9 cellular contexts compared by ENCODE assay signal in the genomic region with DNA sequence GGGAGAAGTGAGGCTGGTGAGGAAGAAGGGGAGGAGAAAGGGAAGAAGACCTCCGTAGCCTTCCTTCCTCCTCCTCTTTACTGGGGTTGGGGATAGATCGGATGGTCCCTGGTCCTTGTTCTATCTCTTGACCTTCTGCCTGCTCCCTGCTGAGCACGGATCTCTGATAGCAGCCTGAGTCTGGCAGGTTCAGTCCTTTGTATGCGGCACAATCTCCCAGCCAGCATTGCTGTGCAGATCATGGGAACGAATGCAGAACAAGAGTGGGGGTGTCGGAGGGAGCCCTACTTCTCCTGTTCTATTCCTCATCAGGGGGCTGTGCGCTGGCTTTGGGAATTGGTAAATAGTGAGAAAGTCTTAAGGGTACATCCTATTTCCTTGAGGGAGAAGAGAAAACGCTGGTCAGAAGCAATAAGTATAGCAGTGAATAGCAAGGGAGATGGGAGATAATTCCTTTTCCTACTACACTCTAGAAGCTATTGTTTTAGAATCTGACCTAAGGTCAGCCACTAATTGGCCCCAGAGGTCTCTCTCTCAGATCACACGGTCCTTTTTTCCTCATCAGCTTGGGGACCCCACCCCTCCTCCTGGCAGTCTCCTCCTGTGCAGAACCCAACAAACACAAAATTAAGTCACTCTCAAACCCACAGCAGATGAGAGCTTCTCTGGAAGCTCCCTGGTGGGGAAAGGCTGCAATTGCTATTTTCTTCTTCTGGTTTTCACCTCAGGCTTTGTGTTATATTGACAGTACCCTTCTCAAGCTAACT. TPM values are rescaled to one million over a fixed set of nuclear protein-coding genes. Genes with fewer than 3 reads are reported as not detected.
DNase-seq lines count a peak whose midpoint lies in the region; ATAC-seq and TF ChIP-seq lines count a peak whose summit lies in the region.
"Had no signal": no experiment of that assay in that cellular context is flagged by ENCODE, and none has a peak within 500 bp of the region (broad histone marks: within the 10 kb centered on the region; RNA-seq: fewer than 3 reads in every experiment).

No MANE protein-coding gene starts in this region.

- H3K9me3 Mint-ChIP-seq in osteocyte (ENCODE audit: unreplicated experiment), result no peaks in the 10 kb centered on the region
- H3K9me3 Mint-ChIP-seq: stimulated activated naive CD8-positive, alpha-beta T cell treated with anti-CD3 and anti-CD28 coated beads, Interleukin-15, Interleukin-2, amounts not matched to agents 100 ng/mL and 50 ng/mL, for 24 hours had no signal

- DNase-seq in GM12865 (ENCODE audit: low read depth) (peak; percentile 49), dedifferentiated amniotic fluid mesenchymal stem cell (ENCODE audit: extremely low spot score) (peak; percentile 37), osteocyte (ENCODE audit: extremely low spot score, unreplicated experiment) (no peak), NCI-H1092 treated with DMSO at 0.1 percent for 48 hours (lab: John Stamatoyannopoulos, UW) (no peak)
- no peak for DNase-seq in activated CD4-positive, CD25-positive, alpha-beta regulatory T cell treated with anti-CD3 and anti-CD28 coated beads, Interleukin-2, amount 50 U/mL, for 72 hours
- no peak for DNase-seq in stimulated activated naive CD8-positive, alpha-beta T cell treated with anti-CD3 and anti-CD28 coated beads, Interleukin-15, Interleukin-2, amounts not matched to agents 100 U/mL and 50 U/mL, for 24 hours

- no peak overlapping the region for H3K9ac ChIP-seq in KMS-11

- H3K4me2 ChIP-seq in KMS-11, result no peak overlapping the region

- TF ChIP-seq CTCF in GM12865 (IDR thresholded peaks at IDR 0.05; ENCODE audit: insufficient read depth, low read depth, low read length, missing control alignments) (peak; percentile 45), KMS-11 (conservative IDR thresholded peaks at IDR 0.05; ENCODE audit: low read depth, low read length) (0 out of 2 replicates have a peak, but pooled peaks have one; percentile 30), osteocyte (IDR thresholded peaks at IDR 0.05) (peak; percentile 45)

- peaks cover 3% of the 10 kb centered on the region for H3K27me3 Mint-ChIP-seq in osteocyte (ENCODE audit: unreplicated experiment)
- H3K27me3 Mint-ChIP-seq: stimulated activated naive CD8-positive, alpha-beta T cell treated with anti-CD3 and anti-CD28 coated beads, Interleukin-15, Interleukin-2, amounts not matched to agents 100 ng/mL and 50 ng/mL, for 24 hours had no signal

- H3K27me3 ChIP-seq in KMS-11 (ENCODE audit: insufficient read depth, low read depth), result no peaks in the 10 kb centered on the region

- no peak overlapping the region for H3K27ac Mint-ChIP-seq in osteocyte (ENCODE audit: unreplicated experiment)
- H3K27ac Mint-ChIP-seq: stimulated activated naive CD8-positive, alpha-beta T cell treated with anti-CD3 and anti-CD28 coated beads, Interleukin-15, Interleukin-2, amounts not matched to agents 100 ng/mL and 50 ng/mL, for 24 hours had no signal

- H3K79me2 ChIP-seq in KMS-11 (ENCODE audit: insufficient read depth, low read depth), result no peaks in the 10 kb centered on the region

- peaks cover 10% of the 10 kb centered on the region for H3K4me1 ChIP-seq in KMS-11 (ENCODE audit: low read depth, poor library complexity, severe bottlenecking)

- no peaks in the 10 kb centered on the region for H4K20me1 ChIP-seq in KMS-11 (ENCODE audit: insufficient read depth)

- no peak overlapping the region for H2AFZ ChIP-seq in KMS-11 (ENCODE audit: low read depth)

- H3K27ac ChIP-seq in KMS-11, result no peak overlapping the region

- peaks cover 3% of the 10 kb centered on the region for H3K4me1 Mint-ChIP-seq in osteocyte (ENCODE audit: unreplicated experiment)

- no peak overlapping the region for H3K4me3 Mint-ChIP-seq in osteocyte (ENCODE audit: unreplicated experiment)
- H3K4me3 Mint-ChIP-seq: stimulated activated naive CD8-positive, alpha-beta T cell treated with anti-CD3 and anti-CD28 coated beads, Interleukin-15, Interleukin-2, amounts not matched to agents 100 ng/mL and 50 ng/mL, for 24 hours had no signal

- no peak for ATAC-seq in HG03025 (IDR thresholded peaks at IDR 0.05; ENCODE audit: low FRiP score, unreplicated experiment)
- no peak for ATAC-seq in stimulated activated naive CD8-positive, alpha-beta T cell treated with anti-CD3 and anti-CD28 coated beads, Interleukin-15, Interleukin-2, amounts not matched to agents 100 U/mL and 50 U/mL, for 24 hours

- H3K36me3 Mint-ChIP-seq in osteocyte (ENCODE audit: unreplicated experiment), result no peaks in the 10 kb centered on the region

- H3K4me3 ChIP-seq in GM12865 (ENCODE audit: low read depth, low read length), result no peak overlapping the region
- no peak overlapping the region for H3K4me3 ChIP-seq in KMS-11 (IDR thresholded peaks at IDR 0.05; ENCODE audit: insufficient read depth, low read depth, low read length)

- H3K36me3 ChIP-seq in KMS-11 (ENCODE audit: insufficient read depth), result no peaks in the 10 kb centered on the region

RNA-seq across cellular contexts. Expression of a gene that starts 41.0 kb away (rescaled TPM):
- 0.08 TPM in 1 of 2 replicates, not detected in the other for total RNA-seq in osteocyte

Comparison
In these comparisons a context has a peak if more than half of its experiments do, and no peak if none do; other contexts are left out.
1. DNase-seq: peak in GM12865 (single experiment) and dedifferentiated amniotic fluid mesenchymal stem cell (single experiment); none in osteocyte (single experiment), activated CD4-positive, CD25-positive, alpha-beta regulatory T cell treated with anti-CD3 and anti-CD28 coated beads, Interleukin-2, amount 50 U/mL, for 72 hours (single experiment), stimulated activated naive CD8-positive, alpha-beta T cell treated with anti-CD3 and anti-CD28 coated beads, Interleukin-15, Interleukin-2, amounts not matched to agents 100 U/mL and 50 U/mL, for 24 hours (single experiment) and NCI-H1092 treated with DMSO at 0.1 percent for 48 hours (single experiment).
2. Peak in every context shown above with its lines, with median percentiles within 50 percentile points of each other: CTCF ChIP-seq.